Comparison of ENCODE assay signal across 7 cellular contexts in genomic region chr6:161341638-161342037, GRCh38.
"Had no signal": no experiment of that assay in that cellular context is flagged by ENCODE, and none has a peak within 500 bp of the region (broad histone marks: within the 10 kb centered on the region; RNA-seq: fewer than 3 reads in every experiment).

No MANE protein-coding gene starts in this region.

- H3K4me2 ChIP-seq: GM23338 had no signal

- DNase-seq: H9, HCEC 1CT, KG1 had no signal

- H3K4me3 ChIP-seq: GM23338 had no signal

- H2AFZ ChIP-seq: GM23338 had no signal

- FAIRE-seq: H1, H54, HepG2 had no signal

- ATAC-seq: GM23338, HepG2 had no signal
